ENCODE assay signal across 15 cellular contexts in the genomic region with DNA sequence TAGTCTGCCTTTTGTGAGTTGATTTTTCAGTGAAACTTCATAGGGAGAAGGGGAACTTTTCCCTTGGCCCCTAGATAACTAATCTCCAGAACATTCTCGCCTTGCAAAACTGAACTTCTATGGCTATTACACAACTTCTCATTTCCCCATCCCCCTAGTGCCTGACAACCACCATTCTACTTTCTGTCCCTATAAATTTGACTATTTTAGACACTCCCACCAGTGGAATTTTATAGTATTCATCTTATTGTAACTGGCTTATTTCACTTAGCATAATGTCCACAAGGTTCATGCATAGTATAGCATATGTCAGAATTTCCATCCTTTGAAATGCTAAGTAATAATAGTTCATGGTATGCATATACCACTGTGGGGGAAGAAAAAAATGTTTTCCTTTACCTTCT. TPM values are rescaled to one million over a fixed set of nuclear protein-coding genes. Genes with fewer than 3 reads are reported as not detected.
DNase-seq lines count a peak whose midpoint lies in the region; ATAC-seq lines count a peak whose summit lies in the region.
"Had no signal": no experiment of that assay in that cellular context is flagged by ENCODE, and none has a peak within 500 bp of the region (broad histone marks: within the 10 kb centered on the region; RNA-seq: fewer than 3 reads in every experiment).

No MANE protein-coding gene starts in this region.

- in situ Hi-C loops in KBM-7 (cut with MboI; ENCODE audit: low pct_unique_long_range_greater_than_20kb, low sequenced_read_pairs), result no loop called here

- H3K4me1 Mint-ChIP-seq in activated CD4-positive, alpha-beta T cell treated with anti-CD3 and anti-CD28 coated beads for 36 hours, result peaks cover 49% of the 10 kb centered on the region

- H3K27ac ChIP-seq in aorta (ENCODE audit: low read depth in 1 of 2, low read length in 2 of 2), result no peak overlapping the region
- H3K27ac ChIP-seq: tibial artery had no signal

- peaks cover 5% of the 10 kb centered on the region for H3K36me3 Mint-ChIP-seq in activated CD4-positive, alpha-beta T cell treated with anti-CD3 and anti-CD28 coated beads for 36 hours (ENCODE audit: low read depth)
- H3K36me3 Mint-ChIP-seq: immature natural killer cell, naive B cell had no signal

- no peaks in the 10 kb centered on the region for H3K4me1 ChIP-seq in aorta (ENCODE audit: control insufficient read depth in 1 of 2, insufficient read depth in 2 of 2, low read length in 2 of 2)
- H3K4me1 ChIP-seq: tibial artery had no signal

- peak; percentile 86 for ATAC-seq in activated CD4-positive, alpha-beta T cell treated with anti-CD3 and anti-CD28 coated beads for 36 hours
- no peak for ATAC-seq in aorta (ENCODE audit: low FRiP score)
- ATAC-seq in HG03097 (IDR thresholded peaks at IDR 0.05; ENCODE audit: low FRiP score, unreplicated experiment), result no peak
- no peak for ATAC-seq in HG02981 (IDR thresholded peaks at IDR 0.05; ENCODE audit: unreplicated experiment)
- ATAC-seq: sciatic nerve had no signal

- H3K9me3 ChIP-seq in aorta (ENCODE audit: control insufficient read depth, low read length), result no peaks in the 10 kb centered on the region
- H3K9me3 ChIP-seq: tibial artery had no signal

- H3K4me3 Mint-ChIP-seq in activated CD4-positive, alpha-beta T cell treated with anti-CD3 and anti-CD28 coated beads for 36 hours, result no peak overlapping the region
- H3K4me3 Mint-ChIP-seq: immature natural killer cell, naive B cell had no signal

- H3K27me3 Mint-ChIP-seq in activated CD4-positive, alpha-beta T cell treated with anti-CD3 and anti-CD28 coated beads for 36 hours, result no peaks in the 10 kb centered on the region
- H3K27me3 Mint-ChIP-seq: naive B cell had no signal

- intact Hi-C loops in activated CD4-positive, alpha-beta T cell treated with anti-CD3 and anti-CD28 coated beads for 36 hours (cut with DNase I, micrococcal nuclease), result no loop called here
- intact Hi-C loops in aorta (cut with DNase I), result no loop called here

- 51 to 63% methylated on average over 1 of the region's 1 CpG for WGBS in aorta, 2 donors

- H3K27me3 ChIP-seq in aorta (ENCODE audit: control insufficient read depth in 1 of 2, insufficient read depth in 2 of 2, low read length in 1 of 2), result no peaks in the 10 kb centered on the region
- H3K27me3 ChIP-seq: tibial artery had no signal

- POLR2A ChIA-PET in activated CD4-positive, alpha-beta T cell treated with anti-CD3 and anti-CD28 coated beads for 36 hours (lab: Charles Lee), result no interaction called here

- H3K27ac Mint-ChIP-seq in activated CD4-positive, alpha-beta T cell treated with anti-CD3 and anti-CD28 coated beads for 36 hours, result peak overlapping the region; percentile 79
- H3K27ac Mint-ChIP-seq: immature natural killer cell, naive B cell had no signal

- CTCF ChIA-PET in activated CD4-positive, alpha-beta T cell treated with anti-CD3 and anti-CD28 coated beads for 36 hours (lab: Charles Lee), result interaction anchor here (1.7 kb wide), 1 partner anchor 44 kb away, joined by 5 read pairs; no protein-coding TSS in a partner anchor

- H3K36me3 ChIP-seq in aorta (ENCODE audit: control insufficient read depth in 1 of 2, insufficient read depth in 2 of 2, low read length in 1 of 2), result no peaks in the 10 kb centered on the region
- H3K36me3 ChIP-seq: tibial artery had no signal

- no peak overlapping the region for H3K4me3 ChIP-seq in aorta (ENCODE audit: low read length in 2 of 2)
- H3K4me3 ChIP-seq: tibial artery had no signal

- H3K9me3 Mint-ChIP-seq in activated CD4-positive, alpha-beta T cell treated with anti-CD3 and anti-CD28 coated beads for 36 hours (ENCODE audit: low read depth), result no peaks in the 10 kb centered on the region
- H3K9me3 Mint-ChIP-seq: immature natural killer cell, naive B cell had no signal

- no peak for DNase-seq in activated CD4-positive, alpha-beta T cell treated with anti-CD3 and anti-CD28 coated beads for 36 hours
- no peak for DNase-seq in activated CD4-positive, alpha-beta T cell treated with anti-CD3 and anti-CD28 coated beads for 4 hours
- peak; percentile 32 for DNase-seq in KBM-7
- peak; percentile 79 for DNase-seq in amniotic epithelial cell (ENCODE audit: low read depth)
- peak; percentile 50 for DNase-seq in pons (ENCODE audit: low spot score)
- no peak for DNase-seq in aorta
- DNase-seq: cortex of kidney, immature natural killer cell, naive B cell, T-helper 1 cell, tibial artery had no signal

RNA-seq across cellular contexts. Expression of a gene that starts 30.5 kb away (rescaled TPM):
- 10 to 100 TPM; 18.0 to 18.7 TPM for total RNA-seq in activated CD4-positive, alpha-beta T cell treated with anti-CD3 and anti-CD28 coated beads for 36 hours
- 10 to 100 TPM; 20.7 to 26.6 TPM for total RNA-seq in aorta
- polyA plus RNA-seq in aorta, result 10 to 100 TPM in 1 of 2 donors, under 1 TPM in 1; 0.56 to 15.5 TPM
- total RNA-seq: A172 had no signal

Comparison
In these comparisons a context has a peak if more than half of its experiments do, and no peak if none do; other contexts are left out.
1. DNase-seq: peak in KBM-7 (single experiment), amniotic epithelial cell (single experiment) and pons (single experiment); none in activated CD4-positive, alpha-beta T cell treated with anti-CD3 and anti-CD28 coated beads for 36 hours (single experiment), activated CD4-positive, alpha-beta T cell treated with anti-CD3 and anti-CD28 coated beads for 4 hours (0 of 2) and aorta (0 of 2).